13 cellular contexts compared by ENCODE assay signal in the genomic region with DNA sequence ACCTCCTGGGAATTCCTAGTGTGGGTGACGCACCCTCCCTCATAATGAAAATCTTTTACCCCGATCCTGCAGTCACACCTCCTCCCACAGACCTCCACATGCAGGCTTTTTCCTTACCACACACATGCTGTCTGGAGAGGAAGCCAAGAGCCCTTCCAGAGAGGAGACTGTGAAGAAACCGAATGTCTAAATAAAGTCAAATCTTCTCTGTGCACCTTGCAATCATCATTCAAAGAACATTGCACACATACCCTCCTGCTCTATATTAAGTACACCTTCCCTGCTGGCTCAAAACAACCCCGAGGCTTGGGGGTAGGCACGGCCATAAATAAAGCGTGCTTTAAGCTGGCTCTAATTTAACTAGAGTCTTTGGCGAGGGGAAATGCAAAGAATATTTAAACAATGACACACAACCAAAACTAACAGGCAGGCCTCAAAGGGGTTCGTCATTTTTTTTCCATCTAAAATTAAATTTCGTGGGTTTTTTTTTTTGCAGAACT. TPM values are rescaled to one million over a fixed set of nuclear protein-coding genes. Genes with fewer than 3 reads are reported as not detected.
A peak's percentile ranks its signal among the peaks of the same experiment; 100 is the strongest.
DNase-seq lines count a peak whose midpoint lies in the region; TF ChIP-seq lines count a peak whose summit lies in the region.
"Had no signal": no experiment of that assay in that cellular context is flagged by ENCODE, and none has a peak within 500 bp of the region (broad histone marks: within the 10 kb centered on the region; RNA-seq: fewer than 3 reads in every experiment).

No MANE protein-coding gene starts in this region.

- no peak overlapping the region for H3K4me3 ChIP-seq in Karpas-422 (ENCODE audit: low read length)
- H3K4me3 ChIP-seq in coronary artery: no peak overlapping the region
- no peak overlapping the region for H3K4me3 ChIP-seq in muscle layer of duodenum (ENCODE audit: low read depth in 1 of 2, low read length in 2 of 2)

- no peaks in the 10 kb centered on the region for H4K20me1 ChIP-seq in Karpas-422 (ENCODE audit: insufficient read depth, low read depth, low read length)

- H3K27me3 ChIP-seq in Karpas-422 (ENCODE audit: low read length): no peaks in the 10 kb centered on the region
- H3K27me3 ChIP-seq in muscle layer of duodenum (ENCODE audit: low read depth, low read length): no peaks in the 10 kb centered on the region

- H3K9ac ChIP-seq in Karpas-422 (ENCODE audit: low read length): no peak overlapping the region

- H3K4me1 ChIP-seq in Karpas-422 (ENCODE audit: low read length) (peaks cover 10% of the 10 kb centered on the region), muscle layer of duodenum (ENCODE audit: control insufficient read depth in 1 of 2, insufficient read depth in 2 of 2, low read length in 2 of 2) (peaks cover 2 to 15% of the 10 kb centered on the region in 2 donors)

- peak overlapping the region; percentile 4 for H3K4me2 ChIP-seq in Karpas-422 (ENCODE audit: low read depth, low read length, poor library complexity, severe bottlenecking)

- H2AFZ ChIP-seq in Karpas-422 (ENCODE audit: low read length): no peak overlapping the region

- H3K27ac ChIP-seq in Karpas-422 (ENCODE audit: low read length) (no peak overlapping the region), coronary artery (no peak overlapping the region), muscle layer of duodenum (ENCODE audit: low read length) (peak overlapping the region; percentile 56)

- DNase-seq in AG20443 (ENCODE audit: low spot score) (peak; percentile 59), Karpas-422 (no peak), coronary artery (ENCODE audit: low spot score) (peak; percentile 45), C1 segment of cervical spinal cord (lab: John Stamatoyannopoulos, UW) (no peak), NCI-H1105 treated with DMSO at 0.1 percent for 48 hours (lab: John Stamatoyannopoulos, UW) (no peak), cerebellar nuclear complex (lab: John Stamatoyannopoulos, UW) (no peak)
- no peak for DNase-seq in activated CD4-positive, alpha-beta T cell treated with anti-CD3 and anti-CD28 coated beads, Interleukin-2, amount 50 U/mL, for 48 hours
- DNase-seq: amniotic stem cell, NCI-H748 treated with DMSO at 0.1 percent for 48 hours, retina had no signal

- no peaks in the 10 kb centered on the region for H3K9me2 ChIP-seq in Karpas-422 (replicated peaks; ENCODE audit: insufficient read depth, low read length)

- H3K36me3 ChIP-seq in Karpas-422 (ENCODE audit: insufficient read depth, low read length): no peaks in the 10 kb centered on the region
- no peaks in the 10 kb centered on the region for H3K36me3 ChIP-seq in muscle layer of duodenum (ENCODE audit: control insufficient read depth in 1 of 2, insufficient read depth in 2 of 2, low read length in 2 of 2)

- H3K9me3 ChIP-seq in Karpas-422 (ENCODE audit: low read length) (no peaks in the 10 kb centered on the region), muscle layer of duodenum (ENCODE audit: control insufficient read depth in 1 of 2, low read length in 2 of 2) (no peaks in the 10 kb centered on the region)

- TF ChIP-seq CTCF in coronary artery (IDR thresholded peaks at IDR 0.05): no peak

- no peaks in the 10 kb centered on the region for H3K79me2 ChIP-seq in Karpas-422 (ENCODE audit: low read length)

RNA-seq across cellular contexts. Expression of a gene that starts 34.9 kb away (rescaled TPM):
- not detected in 2 replicates for total RNA-seq in Karpas-422 (2014; rRNA removed; shearing (Covaris generic); ENCODE audit: low replicate concordance)
- total RNA-seq: liver; T-helper 1 cell treated with Interleukin-12 subunit alpha and Interleukin-12 subunit beta and Interleukin-4 antibody, amounts not matched to agents 30 ng/mL and 1 ng/mL, for 36 hours had no signal

Comparison
In these comparisons a context has a peak if more than half of its experiments do, and no peak if none do; other contexts are left out.
1. DNase-seq: peak in AG20443 (single experiment) and coronary artery (single experiment); none in Karpas-422 (single experiment), C1 segment of cervical spinal cord (0 of 14), NCI-H1105 treated with DMSO at 0.1 percent for 48 hours (single experiment), activated CD4-positive, alpha-beta T cell treated with anti-CD3 and anti-CD28 coated beads, Interleukin-2, amount 50 U/mL, for 48 hours (0 of 2) and cerebellar nuclear complex (0 of 2).